ENCODE assay signal across 1 cellular context in the genomic region with DNA sequence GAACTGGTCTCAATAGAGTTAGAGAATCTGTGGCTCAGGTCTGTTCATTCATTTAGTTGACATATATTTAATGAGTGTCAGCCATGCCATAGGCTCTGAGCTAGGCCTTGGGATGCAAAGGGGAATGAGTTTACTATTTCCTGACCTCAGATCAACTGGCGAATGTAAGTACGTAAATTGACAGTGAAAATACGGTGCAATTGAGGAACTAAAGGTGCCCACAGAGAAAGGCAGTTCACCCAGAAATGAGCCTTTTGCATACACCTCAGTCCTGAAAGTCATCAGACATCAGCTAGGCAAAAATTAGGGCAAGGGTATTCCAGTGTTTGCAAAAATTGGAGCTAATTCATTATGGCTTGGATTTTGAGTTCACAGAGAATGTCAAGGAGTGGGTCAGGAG.
TF ChIP-seq lines count a peak whose summit lies in the region.

No MANE protein-coding gene starts in this region.

TF ChIP-seq in K562, 482 proteins besides CTCF, POLR2A, EP300 and RAD21:
- no peak for TF ChIP-seq ZFX (CRISPR knock-in tag; IDR thresholded peaks at IDR 0.05)
- TF ChIP-seq, protein P1, sequence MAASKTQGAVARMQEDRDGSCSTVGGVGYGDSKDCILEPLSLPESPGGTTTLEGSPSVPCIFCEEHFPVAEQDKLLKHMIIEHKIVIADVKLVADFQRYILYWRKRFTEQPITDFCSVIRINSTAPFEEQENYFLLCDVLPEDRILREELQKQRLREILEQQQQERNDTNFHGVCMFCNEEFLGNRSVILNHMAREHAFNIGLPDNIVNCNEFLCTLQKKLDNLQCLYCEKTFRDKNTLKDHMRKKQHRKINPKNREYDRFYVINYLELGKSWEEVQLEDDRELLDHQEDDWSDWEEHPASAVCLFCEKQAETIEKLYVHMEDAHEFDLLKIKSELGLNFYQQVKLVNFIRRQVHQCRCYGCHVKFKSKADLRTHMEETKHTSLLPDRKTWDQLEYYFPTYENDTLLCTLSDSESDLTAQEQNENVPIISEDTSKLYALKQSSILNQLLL (CRISPR knock-in tag; IDR thresholded peaks at IDR 0.05; ENCODE audit: borderline replicate concordance): no peak
- TF ChIP-seq MED1 (CRISPR knock-in tag; IDR thresholded peaks at IDR 0.05; ENCODE audit: borderline replicate concordance): no peak
- no peak for TF ChIP-seq DIDO1 (tag; IDR thresholded peaks at IDR 0.05; ENCODE audit: low read depth)
- no peak for TF ChIP-seq SRF (CRISPR knock-in tag; IDR thresholded peaks at IDR 0.05)
- no peak for TF ChIP-seq ZBTB7A (IDR thresholded peaks at IDR 0.05; ENCODE audit: borderline replicate concordance, control insufficient read depth, low read depth, low read length)
- no peak for TF ChIP-seq NCOA4 (IDR thresholded peaks at IDR 0.05; ENCODE audit: partially characterized antibody)
- TF ChIP-seq BRF1 (IDR thresholded peaks at IDR 0.05; ENCODE audit: borderline replicate concordance, extremely low read depth, insufficient read length): no peak
- no peak for TF ChIP-seq SMAD4 (CRISPR knock-in tag; conservative IDR thresholded peaks at IDR 0.05)
- no peak for TF ChIP-seq SIN3B (IDR thresholded peaks at IDR 0.05; ENCODE audit: low read depth)
- no peak for TF ChIP-seq POLR2AphosphoS5 (IDR thresholded peaks at IDR 0.05; ENCODE audit: control insufficient read depth, insufficient read depth, low read depth, low read length)
- TF ChIP-seq CAMTA2 (CRISPR knock-in tag; conservative IDR thresholded peaks at IDR 0.05): no peak
- no peak for TF ChIP-seq ASH1L (IDR thresholded peaks at IDR 0.05; ENCODE audit: borderline replicate concordance, low read depth, partially characterized antibody)
- TF ChIP-seq ELF1 (tag; IDR thresholded peaks at IDR 0.05): no peak
- TF ChIP-seq NONO (IDR thresholded peaks at IDR 0.05; ENCODE audit: low read depth in 2 of 2, low read length in 1 of 2): no peak
- no peak for TF ChIP-seq POU5F1 (IDR thresholded peaks at IDR 0.05; ENCODE audit: borderline replicate concordance, low read depth, low read length, partially characterized antibody)
- TF ChIP-seq ZNF197 (CRISPR knock-in tag; IDR thresholded peaks at IDR 0.05; ENCODE audit: low read depth): no peak
